In the genomic region with DNA sequence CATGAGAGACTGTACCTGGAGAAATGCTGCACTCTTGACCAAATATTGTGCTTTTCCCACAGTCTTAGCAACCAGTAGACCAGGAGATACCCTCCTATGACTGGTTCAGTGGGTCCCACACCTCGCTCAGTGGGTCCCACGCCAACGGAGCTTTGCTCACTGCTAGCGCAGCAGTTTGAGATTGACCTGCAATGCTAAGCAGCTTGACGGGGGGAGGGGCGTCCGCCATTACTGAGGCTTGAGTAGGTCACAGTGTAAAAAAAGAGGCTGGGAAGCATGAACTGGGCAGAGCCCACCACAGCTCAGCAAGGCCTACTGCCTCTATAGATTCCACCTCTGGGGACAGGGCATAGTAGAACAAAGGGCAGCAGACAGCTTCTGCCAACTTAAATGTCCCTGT, we compare ENCODE assay signal across 39 cellular contexts.
"Had no signal": no experiment of that assay in that cellular context is flagged by ENCODE, and none has a peak within 500 bp of the region (broad histone marks: within the 10 kb centered on the region; RNA-seq: fewer than 3 reads in every experiment).

No MANE protein-coding gene starts in this region.

- H3K36me3 ChIP-seq: ascending aorta, cardiac muscle cell had no signal

- ATAC-seq: activated CD4-positive, alpha-beta T cell treated with anti-CD3 and anti-CD28 coated beads for 36 hours; activated CD4-positive, CD25-positive, alpha-beta regulatory T cell treated with anti-CD3 and anti-CD28 coated beads, Interleukin-2, amount 50 U/mL, for 24 hours; activated CD8-positive, alpha-beta memory T cell treated with anti-CD3 and anti-CD28 coated beads, Interleukin-2, amount 10 ng/mL, durations not matched to agents 7 days and 5 days; activated CD8-positive, alpha-beta T cell treated with anti-CD3 and anti-CD28 coated beads, Interleukin-2, amount 10 ng/mL, durations not matched to agents 7 days and 5 days; activated naive CD8-positive, alpha-beta T cell treated with anti-CD3 and anti-CD28 coated beads, Interleukin-2, amount 50 U/mL, for 24 hours; WTC11 had no signal

- H3K9me3 Mint-ChIP-seq: activated naive CD4-positive, alpha-beta T cell treated with anti-CD3 and anti-CD28 coated beads, Interleukin-2, amount 50 U/mL, for 24 hours; central memory CD8-positive, alpha-beta T cell had no signal

- H3K4me1 Mint-ChIP-seq: activated CD4-positive, alpha-beta T cell treated with anti-CD3 and anti-CD28 coated beads for 36 hours; activated naive CD8-positive, alpha-beta T cell treated with anti-CD3 and anti-CD28 coated beads, Interleukin-2, amount 50 U/mL, for 24 hours; brain had no signal

- H3K27ac Mint-ChIP-seq: activated CD4-positive, alpha-beta memory T cell treated with anti-CD3 and anti-CD28 coated beads, Interleukin-2, amount 10 ng/mL, durations not matched to agents 7 days and 5 days; activated CD4-positive, alpha-beta T cell treated with anti-CD3 and anti-CD28 coated beads for 36 hours; activated CD4-positive, alpha-beta T cell treated with anti-CD3 and anti-CD28 coated beads, Interleukin-2, amount 10 ng/mL, durations not matched to agents 7 days and 5 days; activated CD8-positive, alpha-beta memory T cell treated with anti-CD3 and anti-CD28 coated beads, Interleukin-2, amount 10 ng/mL, durations not matched to agents 7 days and 5 days; activated CD8-positive, alpha-beta T cell treated with anti-CD3 and anti-CD28 coated beads, Interleukin-2, amount 10 ng/mL, durations not matched to agents 7 days and 5 days; activated naive CD4-positive, alpha-beta T cell treated with anti-CD3 and anti-CD28 coated beads, Interleukin-2, amount 10 ng/mL, durations not matched to agents 7 days and 5 days; activated naive CD4-positive, alpha-beta T cell treated with anti-CD3 and anti-CD28 coated beads, Interleukin-2, amount 50 U/mL, for 24 hours; activated naive CD8-positive, alpha-beta T cell; activated naive CD8-positive, alpha-beta T cell treated with anti-CD3 and anti-CD28 coated beads, Interleukin-2, amount 10 ng/mL, durations not matched to agents 7 days and 5 days; activated naive CD8-positive, alpha-beta T cell treated with anti-CD3 and anti-CD28 coated beads, Interleukin-2, amount 50 U/mL, for 24 hours; activated T-cell treated with anti-CD3 and anti-CD28 coated beads, Interleukin-2, amount 50 U/mL, for 24 hours; activated T-helper 2 cell treated with anti-CD3 and anti-CD28 coated beads, Interferon-gamma antibody, Interleukin-2, Interleukin-4, amounts not matched to agents 10 μg/mL and 5 μg/mL and 100 μg/mL, durations not matched to agents 14 hours and 24 hours and 36 hours; brain; T-helper 1 cell treated with Interleukin-12 subunit alpha and Interleukin-12 subunit beta and Interleukin-4 antibody, amounts not matched to agents 30 μg/mL and 1 μg/mL, for 36 hours; T-helper 2 cell treated with Interferon-gamma antibody and Interleukin-4, amounts not matched to agents 5 μg/mL and 100 μg/mL, for 36 hours; WTC11 had no signal

- H3K9me3 ChIP-seq: ascending aorta had no signal

- FAIRE-seq: bronchial epithelial cell, TTC549 had no signal

- H3K4me1 ChIP-seq: ascending aorta had no signal

- H3K27me3 ChIP-seq: ascending aorta, cardiac muscle cell had no signal

- H3K27me3 Mint-ChIP-seq: activated CD4-positive, alpha-beta memory T cell treated with anti-CD3 and anti-CD28 coated beads, Interleukin-2, amount 10 ng/mL, durations not matched to agents 7 days and 5 days; activated CD4-positive, alpha-beta T cell treated with anti-CD3 and anti-CD28 coated beads for 36 hours; activated CD4-positive, alpha-beta T cell treated with anti-CD3 and anti-CD28 coated beads, Interleukin-2, amount 10 ng/mL, durations not matched to agents 7 days and 5 days; activated CD8-positive, alpha-beta memory T cell treated with anti-CD3 and anti-CD28 coated beads, Interleukin-2, amount 10 ng/mL, durations not matched to agents 7 days and 5 days; activated naive CD4-positive, alpha-beta T cell treated with anti-CD3 and anti-CD28 coated beads, Interleukin-2, amount 50 U/mL, for 24 hours; activated naive CD8-positive, alpha-beta T cell; activated naive CD8-positive, alpha-beta T cell treated with anti-CD3 and anti-CD28 coated beads, Interleukin-2, amount 50 U/mL, for 24 hours; activated T-cell treated with anti-CD3 and anti-CD28 coated beads, Interleukin-2, amount 50 U/mL, for 24 hours had no signal

- H3K4me3 Mint-ChIP-seq: activated CD4-positive, alpha-beta memory T cell treated with anti-CD3 and anti-CD28 coated beads, Interleukin-2, amount 10 ng/mL, durations not matched to agents 7 days and 5 days; activated CD4-positive, alpha-beta T cell treated with anti-CD3 and anti-CD28 coated beads for 36 hours; activated CD4-positive, alpha-beta T cell treated with anti-CD3 and anti-CD28 coated beads, Interleukin-2, amount 10 ng/mL, durations not matched to agents 7 days and 5 days; activated CD8-positive, alpha-beta memory T cell treated with anti-CD3 and anti-CD28 coated beads, Interleukin-2, amount 10 ng/mL, durations not matched to agents 7 days and 5 days; activated CD8-positive, alpha-beta T cell treated with anti-CD3 and anti-CD28 coated beads, Interleukin-2, amount 10 ng/mL, durations not matched to agents 7 days and 5 days; activated naive CD4-positive, alpha-beta T cell treated with anti-CD3 and anti-CD28 coated beads, Interleukin-2, amount 10 ng/mL, durations not matched to agents 7 days and 5 days; activated naive CD4-positive, alpha-beta T cell treated with anti-CD3 and anti-CD28 coated beads, Interleukin-2, amount 50 U/mL, for 24 hours; activated naive CD8-positive, alpha-beta T cell; activated naive CD8-positive, alpha-beta T cell treated with anti-CD3 and anti-CD28 coated beads, Interleukin-2, amount 10 ng/mL, durations not matched to agents 7 days and 5 days; activated naive CD8-positive, alpha-beta T cell treated with anti-CD3 and anti-CD28 coated beads, Interleukin-2, amount 50 U/mL, for 24 hours; activated T-cell treated with anti-CD3 and anti-CD28 coated beads, Interleukin-2, amount 50 U/mL, for 24 hours; brain; central memory CD8-positive, alpha-beta T cell; T-helper 1 cell treated with Interleukin-12 subunit alpha and Interleukin-12 subunit beta and Interleukin-4 antibody, amounts not matched to agents 30 μg/mL and 1 μg/mL, for 36 hours; T-helper 2 cell treated with Interferon-gamma antibody and Interleukin-4, amounts not matched to agents 5 μg/mL and 100 μg/mL, for 36 hours; WTC11 had no signal

- H3K4me3 ChIP-seq: ascending aorta, cardiac muscle cell had no signal

- DNase-seq: activated CD4-positive, alpha-beta memory T cell treated with anti-CD3 and anti-CD28 coated beads, Interleukin-2, amount 10 ng/mL, durations not matched to agents 7 days and 5 days; activated CD4-positive, alpha-beta T cell treated with anti-CD3 and anti-CD28 coated beads for 1 hour; activated CD4-positive, alpha-beta T cell treated with anti-CD3 and anti-CD28 coated beads for 36 hours; activated CD4-positive, alpha-beta T cell treated with anti-CD3 and anti-CD28 coated beads for 48 hours; activated CD4-positive, alpha-beta T cell treated with anti-CD3 and anti-CD28 coated beads, Interleukin-2, amount 10 ng/mL, durations not matched to agents 7 days and 5 days; activated CD4-positive, alpha-beta T cell treated with anti-CD3 and anti-CD28 coated beads, Interleukin-2, amount 50 U/mL, for 48 hours; activated CD4-positive, CD25-positive, alpha-beta regulatory T cell; activated CD8-positive, alpha-beta memory T cell treated with anti-CD3 and anti-CD28 coated beads for 24 hours; activated CD8-positive, alpha-beta memory T cell treated with anti-CD3 and anti-CD28 coated beads, Interleukin-2, amount 10 ng/mL, durations not matched to agents 7 days and 5 days; activated CD8-positive, alpha-beta memory T cell treated with anti-CD3 and anti-CD28 coated beads, Interleukin-2, amount 50 U/mL, for 48 hours; activated CD8-positive, alpha-beta T cell treated with anti-CD3 and anti-CD28 coated beads, Interleukin-2, amount 10 ng/mL, durations not matched to agents 7 days and 5 days; activated effector memory CD4-positive, alpha-beta T cell treated with Interleukin-2 at 50 U/mL for 16 hours; activated gamma-delta T cell; activated naive CD4-positive, alpha-beta T cell treated with anti-CD3 and anti-CD28 coated beads, Interleukin-2, amount 10 ng/mL, durations not matched to agents 7 days and 5 days; activated naive CD4-positive, alpha-beta T cell treated with Interleukin-2 at 50 U/mL for 16 hours; activated naive CD8-positive, alpha-beta T cell treated with anti-CD3 and anti-CD28 coated beads, Interleukin-2, amount 10 ng/mL, durations not matched to agents 7 days and 5 days; activated naive CD8-positive, alpha-beta T cell treated with anti-CD3 and anti-CD28 coated beads, Interleukin-2, amount 50 U/mL, for 24 hours; activated T-cell treated with anti-CD3 and anti-CD28 coated beads, Interleukin-2, amount 50 U/mL, for 24 hours; activated T-cell treated with anti-CD3 and anti-CD28 coated beads, Interleukin-2, amount 50 U/mL, for 48 hours; amygdala; anterior cingulate cortex; caudate nucleus; cerebellar nuclear complex; T-helper 2 cell; T-helper 9 cell had no signal

- H3K36me3 Mint-ChIP-seq: activated naive CD4-positive, alpha-beta T cell treated with anti-CD3 and anti-CD28 coated beads, Interleukin-2, amount 10 ng/mL, durations not matched to agents 7 days and 5 days; activated naive CD4-positive, alpha-beta T cell treated with anti-CD3 and anti-CD28 coated beads, Interleukin-2, amount 50 U/mL, for 24 hours; activated naive CD8-positive, alpha-beta T cell; brain had no signal

- H3K27ac ChIP-seq: ascending aorta, cardiac muscle cell, VCaP had no signal
